26 cellular contexts compared by ENCODE assay signal in the genomic region with DNA sequence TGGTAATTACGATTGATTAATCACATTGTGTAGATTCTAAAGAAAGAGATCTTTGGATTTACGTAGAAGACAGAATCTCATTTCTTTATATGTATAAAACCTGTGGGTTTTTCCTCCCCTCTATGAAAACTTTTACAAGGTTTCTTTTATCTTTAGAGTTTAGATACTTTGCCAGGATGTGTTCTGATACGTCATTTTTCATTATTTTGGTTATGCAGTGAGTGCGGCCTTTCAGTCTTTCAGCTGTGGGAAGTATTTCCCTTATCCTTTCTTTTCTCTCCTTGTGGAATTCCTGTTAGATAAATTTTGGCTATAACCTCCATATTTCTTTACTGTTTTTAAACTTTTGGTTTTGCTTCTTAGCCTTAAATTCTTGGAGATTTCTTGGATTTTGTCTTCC.
"Had no signal": no experiment of that assay in that cellular context is flagged by ENCODE, and none has a peak within 500 bp of the region (broad histone marks: within the 10 kb centered on the region; RNA-seq: fewer than 3 reads in every experiment).

No MANE protein-coding gene starts in this region.

- H3K27me3 Mint-ChIP-seq: activated CD4-positive, alpha-beta memory T cell treated with anti-CD3 and anti-CD28 coated beads for 36 hours; activated CD4-positive, alpha-beta T cell treated with anti-CD3 and anti-CD28 coated beads, Interleukin-2, amount 10 ng/mL, durations not matched to agents 24 days and 14 days; effector memory CD8-positive, alpha-beta T cell; naive thymus-derived CD8-positive, alpha-beta T cell; stimulated activated naive CD8-positive, alpha-beta T cell treated with anti-CD3 and anti-CD28 coated beads, Interleukin-15, Interleukin-2, amounts not matched to agents 100 ng/mL and 50 ng/mL, for 24 hours; type B pancreatic cell had no signal

- H3K4me3 ChIP-seq: body of pancreas, cardiac muscle cell, neural progenitor cell, right lobe of liver had no signal

- H3K4me3 Mint-ChIP-seq: activated CD4-positive, alpha-beta memory T cell treated with anti-CD3 and anti-CD28 coated beads for 36 hours; activated CD4-positive, alpha-beta T cell treated with anti-CD3 and anti-CD28 coated beads, Interleukin-2, amount 10 ng/mL, durations not matched to agents 24 days and 14 days; effector memory CD8-positive, alpha-beta T cell; naive thymus-derived CD8-positive, alpha-beta T cell; neural progenitor cell; stimulated activated effector memory CD8-positive, alpha-beta T cell treated with anti-CD3 and anti-CD28 coated beads, Interleukin-12 subunit alpha, Interleukin-12 subunit beta, amount 100 ng/mL, for 72 hours; stimulated activated naive CD8-positive, alpha-beta T cell treated with anti-CD3 and anti-CD28 coated beads, Interleukin-15, Interleukin-2, amounts not matched to agents 100 ng/mL and 50 ng/mL, for 24 hours; type B pancreatic cell had no signal

- H3K4me1 ChIP-seq: body of pancreas, foreskin keratinocyte, neural progenitor cell, right lobe of liver had no signal

- H2AFZ ChIP-seq: neural progenitor cell had no signal

- ATAC-seq: body of pancreas; effector memory CD8-positive, alpha-beta T cell; foreskin keratinocyte; naive thymus-derived CD8-positive, alpha-beta T cell; right lobe of liver; stimulated activated effector memory CD8-positive, alpha-beta T cell treated with anti-CD3 and anti-CD28 coated beads, Interleukin-12 subunit alpha, Interleukin-12 subunit beta, amount 100 ng/mL, for 72 hours had no signal

- DNase-seq: activated CD4-positive, alpha-beta memory T cell treated with anti-CD3 and anti-CD28 coated beads for 36 hours; activated CD4-positive, alpha-beta T cell treated with anti-CD3 and anti-CD28 coated beads, Interleukin-2, amount 10 ng/mL, durations not matched to agents 24 days and 14 days; activated CD4-positive, CD25-positive, alpha-beta regulatory T cell treated with anti-CD3 and anti-CD28 coated beads, Interleukin-2, amount 50 U/mL, for 72 hours; activated CD8-positive, alpha-beta memory T cell treated with anti-CD3 and anti-CD28 coated beads, Interleukin-2, amount 50 U/mL, for 4 hours; activated gamma-delta T cell; activated naive CD4-positive, alpha-beta T cell treated with anti-CD3 and anti-CD28 coated beads, Interleukin-2, amount 50 U/mL, for 16 hours; activated T-cell treated with anti-CD3 and anti-CD28 coated beads, Interleukin-2, amount 50 U/mL, for 1 hour; anterior cingulate cortex; body of pancreas; cortex of kidney; effector memory CD8-positive, alpha-beta T cell; erythroblast; foreskin keratinocyte; islet precursor cell; naive thymus-derived CD8-positive, alpha-beta T cell; occipital lobe; posterior cingulate gyrus; right lobe of liver; stimulated activated CD4-positive, alpha-beta T cell treated with anti-CD3 and anti-CD28 coated beads, Interleukin-12 subunit alpha, Interleukin-12 subunit beta, amount 100 ng/mL, for 4 hours; stimulated activated CD4-positive, alpha-beta T cell treated with anti-CD3 and anti-CD28 coated beads, Interleukin-4, amount 100 ng/mL, for 24 hours; T-helper 2 cell had no signal

- H3K27ac ChIP-seq: body of pancreas, cardiac muscle cell, foreskin keratinocyte, neural progenitor cell, right lobe of liver had no signal

- H3K27ac Mint-ChIP-seq: activated CD4-positive, alpha-beta memory T cell treated with anti-CD3 and anti-CD28 coated beads for 36 hours; activated CD4-positive, alpha-beta T cell treated with anti-CD3 and anti-CD28 coated beads, Interleukin-2, amount 10 ng/mL, durations not matched to agents 24 days and 14 days; effector memory CD8-positive, alpha-beta T cell; naive thymus-derived CD8-positive, alpha-beta T cell; neural progenitor cell; stimulated activated effector memory CD8-positive, alpha-beta T cell treated with anti-CD3 and anti-CD28 coated beads, Interleukin-12 subunit alpha, Interleukin-12 subunit beta, amount 100 ng/mL, for 72 hours; stimulated activated naive CD8-positive, alpha-beta T cell treated with anti-CD3 and anti-CD28 coated beads, Interleukin-15, Interleukin-2, amounts not matched to agents 100 ng/mL and 50 ng/mL, for 24 hours; type B pancreatic cell had no signal

- H3K9me3 Mint-ChIP-seq: activated CD4-positive, alpha-beta memory T cell treated with anti-CD3 and anti-CD28 coated beads for 36 hours; activated CD4-positive, alpha-beta T cell treated with anti-CD3 and anti-CD28 coated beads, Interleukin-2, amount 10 ng/mL, durations not matched to agents 24 days and 14 days; effector memory CD8-positive, alpha-beta T cell; naive thymus-derived CD8-positive, alpha-beta T cell; neural progenitor cell; stimulated activated effector memory CD8-positive, alpha-beta T cell treated with anti-CD3 and anti-CD28 coated beads, Interleukin-12 subunit alpha, Interleukin-12 subunit beta, amount 100 ng/mL, for 72 hours; stimulated activated naive CD8-positive, alpha-beta T cell treated with anti-CD3 and anti-CD28 coated beads, Interleukin-15, Interleukin-2, amounts not matched to agents 100 ng/mL and 50 ng/mL, for 24 hours; type B pancreatic cell had no signal

- H3K27me3 ChIP-seq: body of pancreas, cardiac muscle cell, foreskin keratinocyte, neural progenitor cell, right lobe of liver had no signal

- H3K4me1 Mint-ChIP-seq: activated CD4-positive, alpha-beta T cell treated with anti-CD3 and anti-CD28 coated beads, Interleukin-2, amount 10 ng/mL, durations not matched to agents 24 days and 14 days; neural progenitor cell; stimulated activated effector memory CD8-positive, alpha-beta T cell treated with anti-CD3 and anti-CD28 coated beads, Interleukin-12 subunit alpha, Interleukin-12 subunit beta, amount 100 ng/mL, for 72 hours had no signal
